Comparison of ENCODE assay signal across 35 cellular contexts in genomic region chr5:52374286-52374685, GRCh38.
"Had no signal": no experiment of that assay in that cellular context is flagged by ENCODE, and none has a peak within 500 bp of the region (broad histone marks: within the 10 kb centered on the region; RNA-seq: fewer than 3 reads in every experiment).

No MANE protein-coding gene starts in this region.

- H3K4me3 ChIP-seq: MG63 had no signal

- H3K27me3 ChIP-seq: MG63 had no signal

- H3K9me3 ChIP-seq: MG63 had no signal

- H3K36me3 ChIP-seq: MG63 had no signal

- DNase-seq: Karpas-422, Kasumi-1, MG63, MM.1S, MV-4-11, NCI-H1048, NCI-H1092, NCI-H1092 treated with DMSO at 0.1 percent for 48 hours, NCI-H1105, NCI-H1105 treated with DMSO at 0.1 percent for 48 hours, NCI-H1417, NCI-H1417 treated with DMSO at 0.1 percent for 48 hours, NCI-H1436, NCI-H1436 treated with DMSO at 0.1 percent for 48 hours, NCI-H146, NCI-H1694, NCI-H1694 treated with DMSO at 0.1 percent for 48 hours, NCI-H187, NCI-H187 treated with DMSO at 0.1 percent for 48 hours, NCI-H1930, NCI-H2029, NCI-H2029 treated with DMSO at 0.1 percent for 48 hours, NCI-H2081, NCI-H2081 treated with DMSO at 0.1 percent for 48 hours, NCI-H2107, NCI-H2171, NCI-H2171 treated with DMSO at 0.1 percent for 48 hours, NCI-H2227 treated with DMSO at 0.1 percent for 48 hours, NCI-H226, NCI-H345, NCI-H446, NCI-H446 treated with DMSO at 0.1 percent for 48 hours, NCI-H510A, NCI-H510A treated with DMSO at 0.1 percent for 48 hours, NCI-H524 had no signal
